In genomic region chr2:130976591-130977237, GRCh38 we compare ENCODE assay signal across 23 cellular contexts.
"Had no signal": no experiment of that assay in that cellular context is flagged by ENCODE, and none has a peak within 500 bp of the region (broad histone marks: within the 10 kb centered on the region; RNA-seq: fewer than 3 reads in every experiment).

No MANE protein-coding gene starts in this region.

- H3K79me2 ChIP-seq: hepatocyte, parathyroid adenoma had no signal

- H3K27ac ChIP-seq: hepatocyte, parathyroid adenoma, psoas muscle, sigmoid colon, skin epidermis, testis, tibial nerve had no signal

- FAIRE-seq: colon, endothelial cell of umbilical vein had no signal

- H3K36me3 Mint-ChIP-seq: naive B cell; stimulated activated naive B cell treated with anti-CD40 and anti-IgM and Interleukin-4, amounts not matched to agents 10 μg/mL and 1 μg/mL and 100 μg/mL, for 72 hours had no signal

- H3K27me3 ChIP-seq: hepatocyte, sigmoid colon, testis, tibial nerve had no signal

- H3K4me1 ChIP-seq: parathyroid adenoma, psoas muscle, sigmoid colon, testis, tibial nerve had no signal

- H3K36me3 ChIP-seq: sigmoid colon, tibial nerve had no signal

- H3K9me3 Mint-ChIP-seq: nephron; stimulated activated naive B cell treated with anti-CD40 and anti-IgM and Interleukin-4, amounts not matched to agents 10 μg/mL and 1 μg/mL and 100 μg/mL, for 72 hours; stimulated activated naive CD8-positive, alpha-beta T cell treated with anti-CD3 and anti-CD28 coated beads, Interleukin-15, amount 100 ng/mL, for 72 hours had no signal

- H3K4me1 Mint-ChIP-seq: naive B cell; nephron; stimulated activated naive B cell treated with anti-CD40 and anti-IgM and Interleukin-4, amounts not matched to agents 10 μg/mL and 1 μg/mL and 100 μg/mL, for 72 hours had no signal

- H3K4me3 Mint-ChIP-seq: naive B cell; nephron; stimulated activated naive B cell treated with anti-CD40 and anti-IgM and Interleukin-4, amounts not matched to agents 10 μg/mL and 1 μg/mL and 100 μg/mL, for 72 hours; stimulated activated naive CD8-positive, alpha-beta T cell treated with anti-CD3 and anti-CD28 coated beads, Interleukin-15, amount 100 ng/mL, for 72 hours had no signal

- H3K27ac Mint-ChIP-seq: naive B cell; nephron; stimulated activated naive B cell treated with anti-CD40 and anti-IgM and Interleukin-4, amounts not matched to agents 10 μg/mL and 1 μg/mL and 100 μg/mL, for 72 hours; stimulated activated naive CD8-positive, alpha-beta T cell treated with anti-CD3 and anti-CD28 coated beads, Interleukin-15, amount 100 ng/mL, for 72 hours had no signal

- H3K4me2 ChIP-seq: hepatocyte had no signal

- H3K9ac ChIP-seq: parathyroid adenoma had no signal

- H3K4me3 ChIP-seq: hepatocyte, lung, psoas muscle, sigmoid colon, skin epidermis, testis, tibial nerve had no signal

- H3K27me3 Mint-ChIP-seq: naive B cell; stimulated activated naive B cell treated with anti-CD40 and anti-IgM and Interleukin-4, amounts not matched to agents 10 μg/mL and 1 μg/mL and 100 μg/mL, for 72 hours; stimulated activated naive CD8-positive, alpha-beta T cell treated with anti-CD3 and anti-CD28 coated beads, Interleukin-15, amount 100 ng/mL, for 72 hours had no signal

- H2AFZ ChIP-seq: hepatocyte, parathyroid adenoma had no signal

- ATAC-seq: left colon; left ventricle myocardium superior; psoas muscle; stimulated activated naive B cell treated with anti-CD40 and anti-IgM and Interleukin-4, amounts not matched to agents 10 μg/mL and 1 μg/mL and 100 μg/mL, for 72 hours; stimulated activated naive CD8-positive, alpha-beta T cell treated with anti-CD3 and anti-CD28 coated beads, Interleukin-15, amount 100 ng/mL, for 72 hours had no signal

- DNase-seq: dermis blood vessel endothelial cell; erythroblast; foreskin melanocyte; head of caudate nucleus; left colon; left ventricle myocardium superior; mesenchymal stem cell; naive B cell; psoas muscle; sigmoid colon; stimulated activated CD4-positive, alpha-beta T cell treated with anti-CD3 and anti-CD28 coated beads, Interleukin-2, amount 100 ng/mL, for 24 hours; stimulated activated CD4-positive, alpha-beta T cell treated with anti-CD3 and anti-CD28 coated beads, Interleukin-4, amount 100 ng/mL, for 4 hours; stimulated activated naive B cell treated with anti-CD40 and anti-IgM and Interleukin-4, amounts not matched to agents 10 μg/mL and 1 μg/mL and 100 μg/mL, for 72 hours; stimulated activated naive CD8-positive, alpha-beta T cell treated with anti-CD3 and anti-CD28 coated beads, Interleukin-15, amount 100 ng/mL, for 72 hours; testis had no signal

- H3K9me3 ChIP-seq: psoas muscle, sigmoid colon, testis had no signal
